In genomic region chr5:151499636-151500035, GRCh38 we compare ENCODE assay signal across 23 cellular contexts. TPM values are rescaled to one million over a fixed set of nuclear protein-coding genes. Genes with fewer than 3 reads are reported as not detected.
DNase-seq lines count a peak whose midpoint lies in the region; ATAC-seq and TF ChIP-seq lines count a peak whose summit lies in the region.
"Had no signal": no experiment of that assay in that cellular context is flagged by ENCODE, and none has a peak within 500 bp of the region (broad histone marks: within the 10 kb centered on the region; RNA-seq: fewer than 3 reads in every experiment).

No MANE protein-coding gene starts in this region.

- H3K9me3 Mint-ChIP-seq in activated T-helper 2 cell treated with anti-CD3 and anti-CD28 coated beads, Interferon-gamma antibody, Interleukin-2, Interleukin-4, amounts not matched to agents 10 μg/mL and 5 μg/mL and 100 μg/mL, durations not matched to agents 14 hours and 24 hours and 36 hours = no peaks in the 10 kb centered on the region
- H3K9me3 Mint-ChIP-seq: memory B cell; naive thymus-derived CD4-positive, alpha-beta T cell had no signal

- H3K36me3 ChIP-seq in mesendoderm (ENCODE audit: control insufficient read depth, insufficient read depth, low read length) = no peaks in the 10 kb centered on the region
- H3K36me3 ChIP-seq: cardiac muscle cell, pancreas, uterus had no signal

- H3K4me3 Mint-ChIP-seq in activated T-helper 2 cell treated with anti-CD3 and anti-CD28 coated beads, Interferon-gamma antibody, Interleukin-2, Interleukin-4, amounts not matched to agents 10 μg/mL and 5 μg/mL and 100 μg/mL, durations not matched to agents 14 hours and 24 hours and 36 hours (ENCODE audit: low read depth) = no peak overlapping the region
- H3K4me3 Mint-ChIP-seq: memory B cell had no signal

- no peak overlapping the region for H3K23ac ChIP-seq in mesendoderm (ENCODE audit: low read length)

- no peak overlapping the region for H3K18ac ChIP-seq in mesendoderm (ENCODE audit: low read length)

- H4K8ac ChIP-seq in mesendoderm (ENCODE audit: low read depth, low read length) = no peak overlapping the region

- peak overlapping the region; percentile 41 for H3K27ac ChIP-seq in HL-60 (replicated peaks)
- no peak overlapping the region for H3K27ac ChIP-seq in mesendoderm (ENCODE audit: low read depth, low read length)
- H3K27ac ChIP-seq: cardiac muscle cell, epithelial cell of prostate, KMS-11, pancreas, uterus had no signal

- H2BK5ac ChIP-seq in mesendoderm (ENCODE audit: low read length) = no peak overlapping the region

- no peak overlapping the region for H2BK15ac ChIP-seq in mesendoderm (replicated peaks; ENCODE audit: low read depth)

- no peak overlapping the region for H3K4me2 ChIP-seq in mesendoderm (ENCODE audit: low read length)
- H3K4me2 ChIP-seq: KMS-11 had no signal

- H3K4me1 ChIP-seq in mesendoderm (ENCODE audit: control insufficient read depth, low read depth, low read length) = no peaks in the 10 kb centered on the region
- H3K4me1 ChIP-seq: pancreas, uterus had no signal

- WGBS in mesendoderm (ENCODE audit: extremely low coverage, insufficient coverage, low lambda C conversion rate) = no CpG with 5 or more reads among the region's 7 CpGs

- no peaks in the 10 kb centered on the region for H3K79me2 ChIP-seq in mesendoderm (ENCODE audit: control insufficient read depth, insufficient read depth, low read length)

- no peak overlapping the region for H3K9ac ChIP-seq in mesendoderm (ENCODE audit: low read length)
- H3K9ac ChIP-seq: KMS-11 had no signal

- peak; percentile 24 for DNase-seq in AG20443 (ENCODE audit: low spot score)
- peak in 1 of 2 experiments; percentile 58 for DNase-seq in HL-60 (ENCODE audit: low read depth in 1 of 2, low spot score in 1 of 2)
- peak; percentile 30 for DNase-seq in epithelial cell of esophagus (ENCODE audit: low read depth)
- peak; percentile 28 for DNase-seq in mesendoderm
- DNase-seq in ecto neural progenitor cell (ENCODE audit: low spot score) = no peak
- DNase-seq in activated T-helper 2 cell treated with anti-CD3 and anti-CD28 coated beads, Interferon-gamma antibody, Interleukin-2, Interleukin-4, amounts not matched to agents 10 μg/mL and 5 μg/mL and 100 μg/mL, durations not matched to agents 14 hours and 24 hours and 36 hours (ENCODE audit: low spot score) = no peak
- DNase-seq in central memory CD4-positive, alpha-beta T cell = no peak
- DNase-seq: activated naive CD4-positive, alpha-beta T cell treated with Interleukin-2 at 50 U/mL for 16 hours; activated T-cell treated with anti-CD3 and anti-CD28 coated beads, Interleukin-2, amount 50 U/mL, for 1 hour; amniotic stem cell; dorsolateral prefrontal cortex; naive thymus-derived CD4-positive, alpha-beta T cell; NCI-H1092; NCI-H1930; NCI-H226; NCI-H748 treated with DMSO at 0.1 percent for 48 hours; pancreas; uterus had no signal

- ATAC-seq in GM21390 (IDR thresholded peaks at IDR 0.05; ENCODE audit: unreplicated experiment) = no peak
- ATAC-seq: naive thymus-derived CD4-positive, alpha-beta T cell had no signal

- H3K27me3 Mint-ChIP-seq in activated T-helper 2 cell treated with anti-CD3 and anti-CD28 coated beads, Interferon-gamma antibody, Interleukin-2, Interleukin-4, amounts not matched to agents 10 μg/mL and 5 μg/mL and 100 μg/mL, durations not matched to agents 14 hours and 24 hours and 36 hours (ENCODE audit: low read depth) = no peaks in the 10 kb centered on the region
- H3K27me3 Mint-ChIP-seq: memory B cell; naive thymus-derived CD4-positive, alpha-beta T cell had no signal

- H3K27me3 ChIP-seq in HL-60 (ENCODE audit: insufficient read depth, poor library complexity, severe bottlenecking) (no peaks in the 10 kb centered on the region), mesendoderm (ENCODE audit: insufficient read depth, low read length, poor library complexity) (no peaks in the 10 kb centered on the region)
- H3K27me3 ChIP-seq: cardiac muscle cell, dorsolateral prefrontal cortex, pancreas, uterus had no signal

- H4K5ac ChIP-seq in mesendoderm (ENCODE audit: low read length) = no peak overlapping the region

- TF ChIP-seq CTCF in HL-60 (IDR thresholded peaks at IDR 0.05; ENCODE audit: insufficient read depth, low read length) (no peak), epithelial cell of esophagus (IDR thresholded peaks at IDR 0.05; ENCODE audit: insufficient read depth, low read depth, low read length, missing control alignments) (no peak)

- no peak overlapping the region for H2AK5ac ChIP-seq in mesendoderm (ENCODE audit: low read length)

- H3K36me3 Mint-ChIP-seq in activated T-helper 2 cell treated with anti-CD3 and anti-CD28 coated beads, Interferon-gamma antibody, Interleukin-2, Interleukin-4, amounts not matched to agents 10 μg/mL and 5 μg/mL and 100 μg/mL, durations not matched to agents 14 hours and 24 hours and 36 hours (ENCODE audit: low read depth) = no peaks in the 10 kb centered on the region
- H3K36me3 Mint-ChIP-seq: naive thymus-derived CD4-positive, alpha-beta T cell had no signal

- H3K4me1 Mint-ChIP-seq in activated T-helper 2 cell treated with anti-CD3 and anti-CD28 coated beads, Interferon-gamma antibody, Interleukin-2, Interleukin-4, amounts not matched to agents 10 μg/mL and 5 μg/mL and 100 μg/mL, durations not matched to agents 14 hours and 24 hours and 36 hours (ENCODE audit: low read depth) = no peaks in the 10 kb centered on the region

- no peak overlapping the region for H2BK120ac ChIP-seq in mesendoderm (ENCODE audit: low read depth, low read length)

- no peak overlapping the region for H3K56ac ChIP-seq in mesendoderm (ENCODE audit: low read length)

- H3K4me3 ChIP-seq in HL-60 (replicated peaks; ENCODE audit: insufficient read depth, low read length) (no peak overlapping the region), epithelial cell of esophagus (ENCODE audit: low read length) (no peak overlapping the region), mesendoderm (ENCODE audit: low read length) (no peak overlapping the region)
- H3K4me3 ChIP-seq: cardiac muscle cell, dorsolateral prefrontal cortex, pancreas, uterus had no signal

- H3K4ac ChIP-seq in mesendoderm (ENCODE audit: low read depth, low read length) = no peak overlapping the region

- intact Hi-C loops in activated T-helper 2 cell treated with anti-CD3 and anti-CD28 coated beads, Interferon-gamma antibody, Interleukin-2, Interleukin-4, amounts not matched to agents 10 μg/mL and 5 μg/mL and 100 μg/mL, durations not matched to agents 14 hours and 24 hours and 36 hours (cut with micrococcal nuclease) = loop anchor here (1.0 kb wide), 1 partner anchor 52 kb away; the partner anchor contains the start of gene SLC36A1

- no peak overlapping the region for H3K27ac Mint-ChIP-seq in activated T-helper 2 cell treated with anti-CD3 and anti-CD28 coated beads, Interferon-gamma antibody, Interleukin-2, Interleukin-4, amounts not matched to agents 10 μg/mL and 5 μg/mL and 100 μg/mL, durations not matched to agents 14 hours and 24 hours and 36 hours
- H3K27ac Mint-ChIP-seq: memory B cell had no signal

- H3K79me1 ChIP-seq in mesendoderm (ENCODE audit: low read length) = no peaks in the 10 kb centered on the region

RNA-seq across cellular contexts. Expression of gene SLC36A1, which starts 52.2 kb away (rescaled TPM):
- 5.1 TPM for polyA plus RNA-seq in mesendoderm (2013, experiment 1 of 2)
- 6.9 TPM for polyA plus RNA-seq in mesendoderm (2013, experiment 2 of 2)
- total RNA-seq in activated T-helper 2 cell treated with anti-CD3 and anti-CD28 coated beads, Interferon-gamma antibody, Interleukin-2, Interleukin-4, amounts not matched to agents 10 μg/mL and 5 μg/mL and 100 μg/mL, durations not matched to agents 14 hours and 24 hours and 36 hours = 6.0 and 6.2 TPM in 2 replicates

Comparison
In these comparisons a context has a peak if more than half of its experiments do, and no peak if none do; other contexts are left out.
1. DNase-seq: peak in AG20443 (single experiment), epithelial cell of esophagus (single experiment) and mesendoderm (single experiment); none in ecto neural progenitor cell (single experiment), activated T-helper 2 cell treated with anti-CD3 and anti-CD28 coated beads, Interferon-gamma antibody, Interleukin-2, Interleukin-4, amounts not matched to agents 10 μg/mL and 5 μg/mL and 100 μg/mL, durations not matched to agents 14 hours and 24 hours and 36 hours (single experiment) and central memory CD4-positive, alpha-beta T cell (single experiment).